8 cellular contexts compared by ENCODE assay signal in the genomic region with DNA sequence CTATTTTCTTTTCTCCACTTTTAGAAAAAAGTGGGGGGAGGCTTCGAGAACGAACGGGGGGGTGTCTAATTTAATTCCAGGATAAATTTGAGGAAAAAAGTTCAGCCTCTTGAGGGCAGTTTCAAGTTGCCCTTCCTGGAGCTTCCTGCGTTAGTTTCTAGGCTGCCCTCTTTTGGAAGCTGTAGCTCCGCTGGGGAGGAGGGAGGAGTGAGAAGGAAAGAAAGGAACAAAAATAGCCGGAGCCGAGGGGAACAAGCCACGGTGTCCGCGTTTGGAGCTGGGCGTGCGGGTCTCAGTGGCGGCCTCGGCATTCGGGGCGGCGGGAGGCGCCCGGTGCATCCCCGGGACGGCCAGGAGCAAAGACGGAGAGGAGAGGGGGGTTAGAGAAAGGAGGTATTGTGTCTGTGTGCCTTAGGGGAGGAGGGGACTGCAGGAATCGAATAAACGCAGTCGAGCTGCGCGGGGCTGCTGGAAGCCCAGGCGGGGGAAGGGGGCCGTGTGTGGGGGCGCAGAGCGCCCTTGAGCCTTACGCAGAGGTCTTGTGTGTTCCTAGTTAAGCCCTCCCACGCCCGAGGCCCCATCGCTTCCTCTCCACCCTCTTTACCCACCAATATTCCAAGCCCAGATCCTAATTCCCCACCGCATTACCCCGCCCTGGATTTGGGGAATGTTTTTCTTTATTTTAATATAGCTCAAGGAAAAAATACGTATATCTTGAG. TPM values are rescaled to one million over a fixed set of nuclear protein-coding genes. Genes with fewer than 3 reads are reported as not detected.
DNase-seq lines count a peak whose midpoint lies in the region; ATAC-seq and TF ChIP-seq lines count a peak whose summit lies in the region.

No MANE protein-coding gene starts in this region.

- H3K27me3 Mint-ChIP-seq in HFFc6 (ENCODE audit: insufficient read depth): peaks cover 19% of the 10 kb centered on the region

- peak overlapping the region; percentile 99 for H3K27ac Mint-ChIP-seq in HFFc6

- H3K27ac ChIP-seq in ascending aorta: peak overlapping the region; percentile 95 to 98
- peak overlapping the region; percentile 100 for H3K27ac ChIP-seq in prostate gland

- DNase-seq in BJ (ENCODE audit: low read depth): no peak
- peak; percentile 83 for DNase-seq in HFFc6
- peak; percentile 88 to 92 for DNase-seq in NCI-H526 (lab: John Stamatoyannopoulos, UW)
- peak in 1 of 2 donors; percentile 80 for DNase-seq in ascending aorta (ENCODE audit: low spot score in 2 of 2)
- DNase-seq in hepatic stellate cell (ENCODE audit: low spot score): peak; percentile 77
- DNase-seq in prostate gland (ENCODE audit: low spot score): peak; percentile 78
- no peak for DNase-seq in stimulated activated CD4-positive, alpha-beta T cell treated with anti-CD3 and anti-CD28 coated beads, Interleukin-4, amount 100 ng/mL, for 4 hours

- H3K9me3 ChIP-seq in ascending aorta (no peaks in the 10 kb centered on the region), prostate gland (no peaks in the 10 kb centered on the region)

- peak; percentile 54 for TF ChIP-seq POLR2A in prostate gland (IDR thresholded peaks at IDR 0.05)

- H3K4me3 ChIP-seq in BJ (ENCODE audit: low read depth, low read length): peak overlapping the region; percentile 82
- peak overlapping the region; percentile 82 to 84 for H3K4me3 ChIP-seq in ascending aorta
- peak overlapping the region; percentile 74 to 95 for H3K4me3 ChIP-seq in prostate gland

- no peaks in the 10 kb centered on the region; the same call in 1 of the 2 replicates for H3K36me3 Mint-ChIP-seq in HFFc6 (ENCODE audit: low read depth)

- CTCF ChIA-PET in BJ (lab: Yijun Ruan, JAX): interaction anchor here (0.6 to 1.5 kb wide), 3 partner anchors 25 to 1012 kb away, joined by 3 to 7 read pairs (median 7); no protein-coding TSS in a partner anchor

- peaks cover 13% of the 10 kb centered on the region for H3K4me1 Mint-ChIP-seq in HFFc6 (ENCODE audit: low read depth)

- WGBS in prostate gland: 1% methylated on average over 38 of the region's 38 CpGs

- intact Hi-C loops in ascending aorta (cut with DNase I): loop anchor here (1.0 kb wide), 1 partner anchor 56 kb away; no protein-coding TSS in a partner anchor
- intact Hi-C loops in prostate gland (cut with DNase I): no loop called here

- H3K36me3 ChIP-seq in BJ (ENCODE audit: control insufficient read depth, insufficient read depth, low read length): peaks cover 3% of the 10 kb centered on the region
- peaks cover 0 to 3% of the 10 kb centered on the region in 2 donors for H3K36me3 ChIP-seq in ascending aorta
- H3K36me3 ChIP-seq in prostate gland: no peaks in the 10 kb centered on the region

- H3K4me1 ChIP-seq in ascending aorta: peaks cover 0 to 9% of the 10 kb centered on the region in 2 donors
- peaks cover 8% of the 10 kb centered on the region for H3K4me1 ChIP-seq in prostate gland (replicated peaks)

- ATAC-seq in GM18517 (IDR thresholded peaks at IDR 0.05; ENCODE audit: unreplicated experiment): no peak

- TF ChIP-seq CTCF in BJ (IDR thresholded peaks at IDR 0.05; ENCODE audit: insufficient read depth, low read depth, low read length): no peak
- no peak for TF ChIP-seq CTCF in HFFc6 (IDR thresholded peaks at IDR 0.05)
- no peak for TF ChIP-seq CTCF in ascending aorta (IDR thresholded peaks at IDR 0.05)
- no peak for TF ChIP-seq CTCF in prostate gland (IDR thresholded peaks at IDR 0.05)

- H3K27me3 ChIP-seq in BJ (ENCODE audit: control insufficient read depth, insufficient read depth, low read length) (no peaks in the 10 kb centered on the region), ascending aorta (no peaks in the 10 kb centered on the region), prostate gland (replicated peaks; ENCODE audit: insufficient read depth) (no peaks in the 10 kb centered on the region)

- H3K9me3 Mint-ChIP-seq in HFFc6: no peaks in the 10 kb centered on the region

- POLR2A ChIA-PET in BJ (lab: Charles Lee): no interaction called here

- H3K4me3 Mint-ChIP-seq in HFFc6: peak overlapping the region; percentile 92

RNA-seq across cellular contexts. Expression of gene TNRC18, which starts 2.0 kb away (rescaled TPM):
- 18.1 and 20.1 TPM in 2 replicates for polyA plus RNA-seq in BJ (2011; rRNA removed)
- polyA minus RNA-seq in BJ (2011; rRNA and poly(A)+ RNA removed): 33.3 and 39.5 TPM in 2 replicates
- total RNA-seq in HFFc6 (2021; fragmentation: NEBNext Ultra II Directional; extraction: Animal tissue kit (Norgen Biotek cat#: 25700)): 10 to 100 TPM; 70.6 to 87.1 (median 79.9) TPM
- total RNA-seq in ascending aorta (240 TPM), prostate gland (100 to 1,000 TPM; 138 to 290 TPM)

Comparison
In these comparisons a context has a peak if more than half of its experiments do, and no peak if none do; other contexts are left out.
1. DNase-seq: peak in HFFc6 (single experiment), NCI-H526 (2 of 2), hepatic stellate cell (single experiment) and prostate gland (single experiment); none in BJ (single experiment) and stimulated activated CD4-positive, alpha-beta T cell treated with anti-CD3 and anti-CD28 coated beads, Interleukin-4, amount 100 ng/mL, for 4 hours (0 of 2).
2. Peak in every context shown above with its lines, with median percentiles within 50 percentile points of each other: H3K4me3 ChIP-seq.